1 cellular context compared by ENCODE assay signal in the genomic region with DNA sequence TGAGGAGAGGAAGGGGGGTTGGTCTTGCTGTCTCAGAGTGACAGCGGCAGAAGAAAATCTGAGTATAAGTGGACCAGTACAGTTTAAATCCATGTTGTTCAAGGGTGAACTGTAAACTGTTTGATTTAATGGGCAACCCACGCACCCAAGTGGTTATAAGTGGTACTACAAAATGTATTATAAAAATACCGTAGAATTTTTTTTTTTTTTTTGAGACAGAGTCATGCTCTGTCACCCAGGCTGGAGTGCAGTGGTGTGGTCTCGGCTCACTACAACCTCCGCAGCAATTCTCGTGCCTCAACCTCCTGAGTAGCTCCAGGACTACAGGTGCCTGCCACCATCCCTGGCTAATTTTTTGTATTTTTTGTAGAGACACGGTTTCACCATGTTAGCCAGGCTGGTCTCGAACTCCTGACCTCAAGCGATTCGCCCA.
A peak's percentile ranks its signal among the peaks of the same experiment; 100 is the strongest.
TF ChIP-seq lines count a peak whose summit lies in the region.

No MANE protein-coding gene starts in this region.

TF ChIP-seq in HepG2, 621 proteins besides CTCF, POLR2A, EP300 and RAD21 (continues in another document):
- no peak for TF ChIP-seq RFX3 (CRISPR knock-in tag; IDR thresholded peaks at IDR 0.05)
- TF ChIP-seq EEA1 (CRISPR knock-in tag; IDR thresholded peaks at IDR 0.05; ENCODE audit: borderline replicate concordance) = no peak
- TF ChIP-seq, protein P1, sequence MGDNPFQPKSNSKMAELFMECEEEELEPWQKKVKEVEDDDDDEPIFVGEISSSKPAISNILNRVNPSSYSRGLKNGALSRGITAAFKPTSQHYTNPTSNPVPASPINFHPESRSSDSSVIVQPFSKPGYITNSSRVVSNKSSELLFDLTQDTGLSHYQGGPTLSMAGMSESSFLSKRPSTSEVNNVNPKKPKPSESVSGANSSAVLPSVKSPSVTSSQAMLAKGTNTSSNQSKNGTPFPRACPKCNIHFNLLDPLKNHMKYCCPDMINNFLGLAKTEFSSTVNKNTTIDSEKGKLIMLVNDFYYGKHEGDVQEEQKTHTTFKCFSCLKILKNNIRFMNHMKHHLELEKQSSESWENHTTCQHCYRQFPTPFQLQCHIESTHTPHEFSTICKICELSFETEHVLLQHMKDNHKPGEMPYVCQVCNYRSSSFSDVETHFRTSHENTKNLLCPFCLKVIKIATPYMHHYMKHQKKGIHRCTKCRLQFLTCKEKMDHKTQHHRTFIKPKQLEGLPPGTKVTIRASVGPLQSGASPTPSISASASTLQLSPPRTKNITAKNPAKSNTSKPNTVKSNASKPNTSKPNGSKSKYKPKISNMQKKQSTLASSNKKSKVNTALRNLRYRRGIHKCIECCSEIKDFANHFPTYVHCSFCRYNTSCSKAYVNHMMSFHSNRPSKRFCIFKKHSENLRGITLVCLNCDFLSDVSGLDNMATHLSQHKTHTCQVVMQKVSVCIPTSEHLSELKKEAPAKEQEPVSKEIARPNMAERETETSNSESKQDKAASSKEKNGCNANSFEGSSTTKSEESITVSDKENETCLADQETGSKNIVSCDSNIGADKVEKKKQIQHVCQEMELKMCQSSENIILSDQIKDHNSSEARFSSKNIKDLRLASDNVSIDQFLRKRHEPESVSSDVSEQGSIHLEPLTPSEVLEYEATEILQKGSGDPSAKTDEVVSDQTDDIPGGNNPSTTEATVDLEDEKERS (CRISPR knock-in tag; IDR thresholded peaks at IDR 0.05) = no peak
- no peak for TF ChIP-seq ZNF850 (CRISPR knock-in tag; conservative IDR thresholded peaks at IDR 0.05)
- no peak for TF ChIP-seq POLR2AphosphoS5 (IDR thresholded peaks at IDR 0.05; ENCODE audit: low read depth, low read length)
- TF ChIP-seq ONECUT2 (CRISPR knock-in tag; IDR thresholded peaks at IDR 0.05) = no peak
- TF ChIP-seq ZNF296 (CRISPR knock-in tag; conservative IDR thresholded peaks at IDR 0.05) = 0 out of 2 replicates have a peak, but pooled peaks have one; percentile 25
- TF ChIP-seq, protein P2, sequence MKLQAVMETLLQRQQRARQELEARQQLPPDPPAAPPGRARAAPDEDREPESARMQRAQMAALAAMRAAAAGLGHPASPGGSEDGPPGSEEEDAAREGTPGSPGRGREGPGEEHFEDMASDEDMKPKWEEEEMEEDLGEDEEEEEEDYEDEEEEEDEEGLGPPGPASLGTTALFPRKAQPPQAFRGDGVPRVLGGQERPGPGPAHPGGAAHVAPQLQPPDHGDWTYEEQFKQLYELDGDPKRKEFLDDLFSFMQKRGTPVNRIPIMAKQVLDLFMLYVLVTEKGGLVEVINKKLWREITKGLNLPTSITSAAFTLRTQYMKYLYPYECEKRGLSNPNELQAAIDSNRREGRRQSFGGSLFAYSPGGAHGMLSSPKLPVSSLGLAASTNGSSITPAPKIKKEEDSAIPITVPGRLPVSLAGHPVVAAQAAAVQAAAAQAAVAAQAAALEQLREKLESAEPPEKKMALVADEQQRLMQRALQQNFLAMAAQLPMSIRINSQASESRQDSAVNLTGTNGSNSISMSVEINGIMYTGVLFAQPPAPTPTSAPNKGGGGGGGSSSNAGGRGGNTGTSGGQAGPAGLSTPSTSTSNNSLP (IDR thresholded peaks at IDR 0.05; ENCODE audit: low read depth, low read length) = peak; percentile 96
- no peak for TF ChIP-seq ZNF317 (CRISPR knock-in tag; IDR thresholded peaks at IDR 0.05)
- TF ChIP-seq, protein P3, sequence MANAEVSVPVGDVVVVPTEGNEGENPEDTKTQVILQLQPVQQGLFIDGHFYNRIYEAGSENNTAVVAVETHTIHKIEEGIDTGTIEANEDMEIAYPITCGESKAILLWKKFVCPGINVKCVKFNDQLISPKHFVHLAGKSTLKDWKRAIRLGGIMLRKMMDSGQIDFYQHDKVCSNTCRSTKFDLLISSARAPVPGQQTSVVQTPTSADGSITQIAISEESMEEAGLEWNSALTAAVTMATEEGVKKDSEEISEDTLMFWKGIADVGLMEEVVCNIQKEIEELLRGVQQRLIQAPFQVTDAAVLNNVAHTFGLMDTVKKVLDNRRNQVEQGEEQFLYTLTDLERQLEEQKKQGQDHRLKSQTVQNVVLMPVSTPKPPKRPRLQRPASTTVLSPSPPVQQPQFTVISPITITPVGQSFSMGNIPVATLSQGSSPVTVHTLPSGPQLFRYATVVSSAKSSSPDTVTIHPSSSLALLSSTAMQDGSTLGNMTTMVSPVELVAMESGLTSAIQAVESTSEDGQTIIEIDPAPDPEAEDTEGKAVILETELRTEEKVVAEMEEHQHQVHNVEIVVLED (CRISPR knock-in tag; IDR thresholded peaks at IDR 0.05; ENCODE audit: borderline replicate concordance) = no peak
- TF ChIP-seq, protein P4, sequence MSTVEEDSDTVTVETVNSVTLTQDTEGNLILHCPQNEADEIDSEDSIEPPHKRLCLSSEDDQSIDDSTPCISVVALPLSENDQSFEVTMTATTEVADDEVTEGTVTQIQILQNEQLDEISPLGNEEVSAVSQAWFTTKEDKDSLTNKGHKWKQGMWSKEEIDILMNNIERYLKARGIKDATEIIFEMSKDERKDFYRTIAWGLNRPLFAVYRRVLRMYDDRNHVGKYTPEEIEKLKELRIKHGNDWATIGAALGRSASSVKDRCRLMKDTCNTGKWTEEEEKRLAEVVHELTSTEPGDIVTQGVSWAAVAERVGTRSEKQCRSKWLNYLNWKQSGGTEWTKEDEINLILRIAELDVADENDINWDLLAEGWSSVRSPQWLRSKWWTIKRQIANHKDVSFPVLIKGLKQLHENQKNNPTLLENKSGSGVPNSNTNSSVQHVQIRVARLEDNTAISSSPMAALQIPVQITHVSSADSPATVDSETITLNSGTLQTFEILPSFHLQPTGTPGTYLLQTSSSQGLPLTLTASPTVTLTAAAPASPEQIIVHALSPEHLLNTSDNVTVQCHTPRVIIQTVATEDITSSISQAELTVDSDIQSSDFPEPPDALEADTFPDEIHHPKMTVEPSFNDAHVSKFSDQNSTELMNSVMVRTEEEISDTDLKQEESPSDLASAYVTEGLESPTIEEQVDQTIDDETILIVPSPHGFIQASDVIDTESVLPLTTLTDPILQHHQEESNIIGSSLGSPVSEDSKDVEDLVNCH (CRISPR knock-in tag; IDR thresholded peaks at IDR 0.05) = no peak
- no peak for TF ChIP-seq BORCS8-MEF2B (CRISPR knock-in tag; IDR thresholded peaks at IDR 0.05)
- no peak for TF ChIP-seq ZNF713 (CRISPR knock-in tag; IDR thresholded peaks at IDR 0.05)
- 0 out of 2 replicates have a peak, but pooled peaks have one; percentile 23 for TF ChIP-seq KDM2A (CRISPR knock-in tag; IDR thresholded peaks at IDR 0.05; ENCODE audit: borderline replicate concordance, low read depth)
- TF ChIP-seq GABPA (IDR thresholded peaks at IDR 0.05; ENCODE audit: low read depth, low read length) = no peak
- peak; percentile 38; the same call in 1 of the 2 replicates for TF ChIP-seq GABPA (CRISPR knock-in tag; IDR thresholded peaks at IDR 0.05; ENCODE audit: low read depth)
- TF ChIP-seq, protein P5, sequence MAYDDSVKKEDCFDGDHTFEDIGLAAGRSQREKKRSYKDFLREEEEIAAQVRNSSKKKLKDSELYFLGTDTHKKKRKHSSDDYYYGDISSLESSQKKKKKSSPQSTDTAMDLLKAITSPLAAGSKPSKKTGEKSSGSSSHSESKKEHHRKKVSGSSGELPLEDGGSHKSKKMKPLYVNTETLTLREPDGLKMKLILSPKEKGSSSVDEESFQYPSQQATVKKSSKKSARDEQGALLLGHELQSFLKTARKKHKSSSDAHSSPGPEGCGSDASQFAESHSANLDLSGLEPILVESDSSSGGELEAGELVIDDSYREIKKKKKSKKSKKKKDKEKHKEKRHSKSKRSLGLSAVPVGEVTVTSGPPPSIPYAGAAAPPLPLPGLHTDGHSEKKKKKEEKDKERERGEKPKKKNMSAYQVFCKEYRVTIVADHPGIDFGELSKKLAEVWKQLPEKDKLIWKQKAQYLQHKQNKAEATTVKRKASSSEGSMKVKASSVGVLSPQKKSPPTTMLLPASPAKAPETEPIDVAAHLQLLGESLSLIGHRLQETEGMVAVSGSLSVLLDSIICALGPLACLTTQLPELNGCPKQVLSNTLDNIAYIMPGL (CRISPR knock-in tag; IDR thresholded peaks at IDR 0.05; ENCODE audit: borderline replicate concordance in 1 of 2, low read depth in 1 of 2) = no peak
- TF ChIP-seq ZNF839 (CRISPR knock-in tag; IDR thresholded peaks at IDR 0.05; ENCODE audit: borderline replicate concordance) = no peak
- no peak for TF ChIP-seq TARDBP (CRISPR knock-in tag; IDR thresholded peaks at IDR 0.05)
- TF ChIP-seq ZNF251 (CRISPR knock-in tag; IDR thresholded peaks at IDR 0.05) = no peak
- no peak for TF ChIP-seq ZNF883 (CRISPR knock-in tag; IDR thresholded peaks at IDR 0.05; ENCODE audit: not compliant biosample characterization)
- TF ChIP-seq, protein P6, sequence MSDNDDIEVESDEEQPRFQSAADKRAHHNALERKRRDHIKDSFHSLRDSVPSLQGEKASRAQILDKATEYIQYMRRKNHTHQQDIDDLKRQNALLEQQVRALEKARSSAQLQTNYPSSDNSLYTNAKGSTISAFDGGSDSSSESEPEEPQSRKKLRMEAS (IDR thresholded peaks at IDR 0.05) = no peak
- TF ChIP-seq JARID2 (CRISPR knock-in tag; IDR thresholded peaks at IDR 0.05; ENCODE audit: insufficient replicate concordance) = no peak
- TF ChIP-seq KAT2B (IDR thresholded peaks at IDR 0.05; ENCODE audit: borderline replicate concordance, low read depth, low read length) = no peak
- no peak for TF ChIP-seq NCOA5 (CRISPR knock-in tag; IDR thresholded peaks at IDR 0.05)
- no peak for TF ChIP-seq TBX2 (CRISPR knock-in tag; IDR thresholded peaks at IDR 0.05; ENCODE audit: borderline replicate concordance)
- no peak for TF ChIP-seq ZNF674 (CRISPR knock-in tag; IDR thresholded peaks at IDR 0.05; ENCODE audit: low read depth)
- TF ChIP-seq ZNF230 (CRISPR knock-in tag; IDR thresholded peaks at IDR 0.05) = no peak
- peak; percentile 58 for TF ChIP-seq STAG1 (CRISPR knock-in tag; IDR thresholded peaks at IDR 0.05)
- 0 out of 2 replicates have a peak, but pooled peaks have one; percentile 38 for TF ChIP-seq ZMAT3 (CRISPR knock-in tag; conservative IDR thresholded peaks at IDR 0.05)
- TF ChIP-seq SCMH1 (CRISPR knock-in tag; IDR thresholded peaks at IDR 0.05; ENCODE audit: borderline replicate concordance) = no peak
- no peak for TF ChIP-seq ZNF274 (CRISPR knock-in tag; IDR thresholded peaks at IDR 0.05)
- peak; percentile 35; the same call in 1 of the 2 replicates for TF ChIP-seq SMC3 (IDR thresholded peaks at IDR 0.05; ENCODE audit: low read length)
- TF ChIP-seq PAF1 (CRISPR knock-in tag; IDR thresholded peaks at IDR 0.05) = no peak
- no peak for TF ChIP-seq SOX13 (IDR thresholded peaks at IDR 0.05)
- TF ChIP-seq SOX13 (CRISPR knock-in tag; conservative IDR thresholded peaks at IDR 0.05 in 1 of 2, IDR thresholded peaks at IDR 0.05 in 1 of 2) = no peak
- TF ChIP-seq RFX5 (IDR thresholded peaks at IDR 0.05; ENCODE audit: low read depth, low read length) = no peak
- no peak for TF ChIP-seq ZNF337 (CRISPR knock-in tag; IDR thresholded peaks at IDR 0.05; ENCODE audit: borderline replicate concordance, low read depth)
- no peak for TF ChIP-seq TCF7 (IDR thresholded peaks at IDR 0.05; ENCODE audit: low read depth)
- TF ChIP-seq SPEN (CRISPR knock-in tag; IDR thresholded peaks at IDR 0.05; ENCODE audit: low read depth) = no peak
- no peak for TF ChIP-seq ZNF619 (CRISPR knock-in tag; IDR thresholded peaks at IDR 0.05)
- TF ChIP-seq, protein P7, sequence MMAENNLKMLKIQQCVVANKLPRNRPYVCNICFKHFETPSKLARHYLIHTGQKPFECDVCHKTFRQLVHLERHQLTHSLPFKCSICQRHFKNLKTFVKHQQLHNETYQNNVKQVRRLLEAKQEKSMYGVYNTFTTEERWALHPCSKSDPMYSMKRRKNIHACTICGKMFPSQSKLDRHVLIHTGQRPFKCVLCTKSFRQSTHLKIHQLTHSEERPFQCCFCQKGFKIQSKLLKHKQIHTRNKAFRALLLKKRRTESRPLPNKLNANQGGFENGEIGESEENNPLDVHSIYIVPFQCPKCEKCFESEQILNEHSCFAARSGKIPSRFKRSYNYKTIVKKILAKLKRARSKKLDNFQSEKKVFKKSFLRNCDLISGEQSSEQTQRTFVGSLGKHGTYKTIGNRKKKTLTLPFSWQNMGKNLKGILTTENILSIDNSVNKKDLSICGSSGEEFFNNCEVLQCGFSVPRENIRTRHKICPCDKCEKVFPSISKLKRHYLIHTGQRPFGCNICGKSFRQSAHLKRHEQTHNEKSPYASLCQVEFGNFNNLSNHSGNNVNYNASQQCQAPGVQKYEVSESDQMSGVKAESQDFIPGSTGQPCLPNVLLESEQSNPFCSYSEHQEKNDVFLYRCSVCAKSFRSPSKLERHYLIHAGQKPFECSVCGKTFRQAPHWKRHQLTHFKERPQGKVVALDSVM (CRISPR knock-in tag; IDR thresholded peaks at IDR 0.05) = no peak
- TF ChIP-seq ZNF282 (IDR thresholded peaks at IDR 0.05; ENCODE audit: partially characterized antibody) = no peak
- TF ChIP-seq, protein P8, sequence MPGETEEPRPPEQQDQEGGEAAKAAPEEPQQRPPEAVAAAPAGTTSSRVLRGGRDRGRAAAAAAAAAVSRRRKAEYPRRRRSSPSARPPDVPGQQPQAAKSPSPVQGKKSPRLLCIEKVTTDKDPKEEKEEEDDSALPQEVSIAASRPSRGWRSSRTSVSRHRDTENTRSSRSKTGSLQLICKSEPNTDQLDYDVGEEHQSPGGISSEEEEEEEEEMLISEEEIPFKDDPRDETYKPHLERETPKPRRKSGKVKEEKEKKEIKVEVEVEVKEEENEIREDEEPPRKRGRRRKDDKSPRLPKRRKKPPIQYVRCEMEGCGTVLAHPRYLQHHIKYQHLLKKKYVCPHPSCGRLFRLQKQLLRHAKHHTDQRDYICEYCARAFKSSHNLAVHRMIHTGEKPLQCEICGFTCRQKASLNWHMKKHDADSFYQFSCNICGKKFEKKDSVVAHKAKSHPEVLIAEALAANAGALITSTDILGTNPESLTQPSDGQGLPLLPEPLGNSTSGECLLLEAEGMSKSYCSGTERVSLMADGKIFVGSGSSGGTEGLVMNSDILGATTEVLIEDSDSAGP (CRISPR knock-in tag; IDR thresholded peaks at IDR 0.05; ENCODE audit: borderline replicate concordance) = 0 out of 2 replicates have a peak, but pooled peaks have one; percentile 22
- peak; percentile 10; the same call in 1 of the 2 replicates for TF ChIP-seq SAP130 (CRISPR knock-in tag; IDR thresholded peaks at IDR 0.05; ENCODE audit: low read depth)
- TF ChIP-seq HDAC1 (CRISPR knock-in tag; IDR thresholded peaks at IDR 0.05) = no peak
- TF ChIP-seq KLF12 (CRISPR knock-in tag; IDR thresholded peaks at IDR 0.05; ENCODE audit: borderline replicate concordance) = no peak
- no peak for TF ChIP-seq ASH2L (IDR thresholded peaks at IDR 0.05; ENCODE audit: insufficient read length, low read depth, low read length)
- 0 out of 2 replicates have a peak, but pooled peaks have one; percentile 8 for TF ChIP-seq SMAD3 (CRISPR knock-in tag; IDR thresholded peaks at IDR 0.05)
- TF ChIP-seq ZFP36L1 (CRISPR knock-in tag; IDR thresholded peaks at IDR 0.05) = no peak
- no peak for TF ChIP-seq ESRRA (CRISPR knock-in tag; IDR thresholded peaks at IDR 0.05; ENCODE audit: low read depth)
- no peak for TF ChIP-seq ZNF563 (CRISPR knock-in tag; IDR thresholded peaks at IDR 0.05)
- no peak for TF ChIP-seq ZBTB3 (CRISPR knock-in tag; IDR thresholded peaks at IDR 0.05; ENCODE audit: borderline replicate concordance, low read depth)
- TF ChIP-seq, protein P9, sequence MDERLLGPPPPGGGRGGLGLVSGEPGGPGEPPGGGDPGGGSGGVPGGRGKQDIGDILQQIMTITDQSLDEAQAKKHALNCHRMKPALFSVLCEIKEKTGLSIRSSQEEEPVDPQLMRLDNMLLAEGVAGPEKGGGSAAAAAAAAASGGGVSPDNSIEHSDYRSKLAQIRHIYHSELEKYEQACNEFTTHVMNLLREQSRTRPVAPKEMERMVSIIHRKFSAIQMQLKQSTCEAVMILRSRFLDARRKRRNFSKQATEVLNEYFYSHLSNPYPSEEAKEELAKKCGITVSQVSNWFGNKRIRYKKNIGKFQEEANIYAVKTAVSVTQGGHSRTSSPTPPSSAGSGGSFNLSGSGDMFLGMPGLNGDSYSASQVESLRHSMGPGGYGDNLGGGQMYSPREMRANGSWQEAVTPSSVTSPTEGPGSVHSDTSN (CRISPR knock-in tag; IDR thresholded peaks at IDR 0.05) = no peak
- no peak for TF ChIP-seq AGO1 (IDR thresholded peaks at IDR 0.05; ENCODE audit: low read depth, low read length, poor library complexity, severe bottlenecking)
